ENCODE assay signal across 8 cellular contexts in genomic region chr7:106485031-106485551, GRCh38.
DNase-seq lines count a peak whose midpoint lies in the region; ATAC-seq, FAIRE-seq and TF ChIP-seq lines count a peak whose summit lies in the region.

No MANE protein-coding gene starts in this region.

- peaks cover 8% of the 10 kb centered on the region for H3K4me1 Mint-ChIP-seq in chondrocyte (ENCODE audit: low read depth)

- no peaks in the 10 kb centered on the region for H3K9me3 Mint-ChIP-seq in chondrocyte (ENCODE audit: low read depth)

- no peak overlapping the region for H3K27ac Mint-ChIP-seq in chondrocyte (ENCODE audit: unreplicated experiment)

- H3K27ac ChIP-seq in skeletal muscle tissue (ENCODE audit: low read depth, low read length) = peak overlapping the region; percentile 69

- no peaks in the 10 kb centered on the region for H3K36me3 Mint-ChIP-seq in chondrocyte (ENCODE audit: low read depth)

- H3K36me3 ChIP-seq in skeletal muscle tissue (ENCODE audit: control insufficient read depth in 3 of 3, insufficient read depth in 3 of 3, low read length in 3 of 3) = no peaks in the 10 kb centered on the region

- H3K9me3 ChIP-seq in skeletal muscle tissue (ENCODE audit: control insufficient read depth in 3 of 3, low read length in 3 of 3) = no peaks in the 10 kb centered on the region

- no peak overlapping the region for H3K4me3 ChIP-seq in skeletal muscle tissue (ENCODE audit: low read length in 3 of 3)

- no peak for TF ChIP-seq CTCF in chondrocyte (IDR thresholded peaks at IDR 0.05)

- ATAC-seq in GM18861 (IDR thresholded peaks at IDR 0.05; ENCODE audit: unreplicated experiment) = peak; percentile 37

- no peak overlapping the region for H3K4me3 Mint-ChIP-seq in chondrocyte (ENCODE audit: unreplicated experiment)

- H3K9ac ChIP-seq in skeletal muscle tissue (ENCODE audit: low read depth in 1 of 3, low read length in 3 of 3) = no peak overlapping the region

- peak; percentile 7 for DNase-seq in HTR-8/SVneo (ENCODE audit: insufficient read length, low spot score)
- peak; percentile 83 for DNase-seq in dermis blood vessel endothelial cell
- no peak for DNase-seq in chondrocyte (ENCODE audit: low spot score)
- no peak for DNase-seq in GOT3 (lab: John Stamatoyannopoulos, UW)
- no peak for DNase-seq in cortex of kidney (lab: John Stamatoyannopoulos, UW)
- no peak for DNase-seq in NCI-H345 treated with DMSO at 0.1 percent for 48 hours (lab: John Stamatoyannopoulos, UW; ENCODE audit: unreplicated experiment)

- FAIRE-seq in HTR-8/SVneo (lab: Jason Lieb, UNC) = no peak

- H3K4me1 ChIP-seq in skeletal muscle tissue (ENCODE audit: control insufficient read depth in 3 of 3, insufficient read depth in 3 of 3, low read length in 3 of 3) = peaks cover 0 to 20% (median 9%) of the 10 kb centered on the region in 3 donors

- peaks cover 14% of the 10 kb centered on the region for H3K27me3 Mint-ChIP-seq in chondrocyte (ENCODE audit: low read depth)

- no peaks in the 10 kb centered on the region for H3K27me3 ChIP-seq in skeletal muscle tissue (ENCODE audit: control insufficient read depth in 3 of 3, insufficient read depth in 3 of 3, low read length in 3 of 3)

Comparison
In these comparisons a context has a peak if more than half of its experiments do, and no peak if none do; other contexts are left out.
1. DNase-seq: peak in HTR-8/SVneo (single experiment) and dermis blood vessel endothelial cell (single experiment); none in chondrocyte (single experiment), GOT3 (single experiment), cortex of kidney (single experiment) and NCI-H345 treated with DMSO at 0.1 percent for 48 hours (single experiment).